In the genomic region with DNA sequence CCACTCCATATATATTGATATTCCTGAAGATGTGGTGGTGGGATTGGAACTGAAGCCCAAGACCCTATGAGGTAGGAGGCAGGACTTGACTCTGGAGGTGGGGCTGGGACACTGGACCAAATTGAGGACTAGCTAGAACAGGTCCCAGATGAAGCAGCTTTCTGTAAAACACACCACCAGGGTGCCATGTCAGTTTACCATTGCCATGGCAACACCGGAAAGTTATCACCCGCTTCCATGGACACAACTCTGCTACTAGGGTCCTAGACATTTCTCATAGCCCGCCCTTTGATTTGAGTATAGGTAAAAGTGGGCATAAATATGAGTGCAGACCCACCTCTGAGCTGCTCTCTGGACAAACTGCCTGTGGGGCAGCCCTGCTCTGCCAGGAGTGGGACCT, we compare ENCODE assay signal across 37 cellular contexts.
"Had no signal": no experiment of that assay in that cellular context is flagged by ENCODE, and none has a peak within 500 bp of the region (broad histone marks: within the 10 kb centered on the region; RNA-seq: fewer than 3 reads in every experiment).

No MANE protein-coding gene starts in this region.

- H3K9me3 Mint-ChIP-seq: activated CD4-positive, alpha-beta T cell treated with anti-CD3 and anti-CD28 coated beads, Interleukin-2, amount 10 ng/mL, durations not matched to agents 7 days and 5 days; activated naive CD4-positive, alpha-beta T cell treated with anti-CD3 and anti-CD28 coated beads for 36 hours; activated naive CD4-positive, alpha-beta T cell treated with anti-CD3 and anti-CD28 coated beads, Interleukin-2, amount 50 U/mL, for 72 hours; activated T-cell treated with anti-CD3 and anti-CD28 coated beads, Interleukin-2, amount 50 U/mL, for 4 hours; activated T-helper 1 cell treated with anti-CD3 and anti-CD28 coated beads, Interleukin-12 subunit alpha, Interleukin-12 subunit beta, Interleukin-2, Interleukin-4 antibody, amounts not matched to agents 30 ng/mL and 10 ng/mL and 1 ng/mL, durations not matched to agents 14 hours and 24 hours and 36 hours; T-helper 1 cell treated with Interleukin-12 subunit alpha and Interleukin-12 subunit beta and Interleukin-4 antibody, amounts not matched to agents 30 μg/mL and 1 μg/mL, for 36 hours; T-helper 2 cell treated with Interferon-gamma antibody and Interleukin-4, amounts not matched to agents 5 μg/mL and 100 μg/mL, for 36 hours had no signal

- H3K9me2 ChIP-seq: SK-N-SH had no signal

- H3K36me3 Mint-ChIP-seq: activated naive CD4-positive, alpha-beta T cell treated with anti-CD3 and anti-CD28 coated beads, Interleukin-2, amount 50 U/mL, for 72 hours had no signal

- H3K4me2 ChIP-seq: SK-N-SH had no signal

- FAIRE-seq: astrocyte, bronchial epithelial cell, TTC549 had no signal

- H3K27me3 ChIP-seq: adrenal gland, body of pancreas, Peyer's patch had no signal

- H3K36me3 ChIP-seq: adrenal gland, Peyer's patch, SJSA1 had no signal

- H3K4me1 ChIP-seq: adrenal gland, body of pancreas, Peyer's patch, SJSA1 had no signal

- H3K9ac ChIP-seq: SK-N-SH had no signal

- H3K4me3 ChIP-seq: adrenal gland, body of pancreas, Peyer's patch, SJSA1 had no signal

- DNase-seq: activated CD4-positive, alpha-beta T cell treated with anti-CD3 and anti-CD28 coated beads for 36 hours; activated CD4-positive, alpha-beta T cell treated with anti-CD3 and anti-CD28 coated beads, Interleukin-2, amount 10 ng/mL, durations not matched to agents 7 days and 5 days; activated CD4-positive, alpha-beta T cell treated with anti-CD3 and anti-CD28 coated beads, Interleukin-2, amount 50 U/mL, for 48 hours; activated CD8-positive, alpha-beta T cell treated with anti-CD3 and anti-CD28 coated beads, Interleukin-2, amount 10 ng/mL, durations not matched to agents 7 days and 5 days; activated gamma-delta T cell treated with Interleukin-2 at 50 U/mL for 16 hours; activated naive CD4-positive, alpha-beta T cell treated with anti-CD3 and anti-CD28 coated beads for 36 hours; activated T-cell treated with anti-CD3 and anti-CD28 coated beads for 4 hours; activated T-cell treated with anti-CD3 and anti-CD28 coated beads, Interleukin-2, amount 50 U/mL, for 4 hours; adrenal gland; body of pancreas; caudate nucleus; cerebellar nuclear complex; Karpas-422; NCI-H1048; NCI-H1105 treated with DMSO at 0.1 percent for 48 hours; NCI-H1436; NCI-H1694; NCI-H1930; NCI-H2081 treated with DMSO at 0.1 percent for 48 hours; NCI-H2171; NCI-H524; NCI-H69; NK-92 treated with Interleukin-12 subunit alpha and Interleukin-12 subunit beta, amount 100 ng/mL, for 24 hours; PC-3; Peyer's patch; RPMI8226; SHP77 treated with DMSO at 0.1 percent for 48 hours; SK-N-SH had no signal

- ATAC-seq: activated CD4-positive, alpha-beta T cell treated with anti-CD3 and anti-CD28 coated beads for 36 hours; activated CD4-positive, CD25-positive, alpha-beta regulatory T cell treated with anti-CD3 and anti-CD28 coated beads, Interleukin-2, amount 50 U/mL, for 24 hours; activated CD8-positive, alpha-beta T cell treated with anti-CD3 and anti-CD28 coated beads, Interleukin-2, amount 10 ng/mL, durations not matched to agents 7 days and 5 days; activated naive CD4-positive, alpha-beta T cell treated with anti-CD3 and anti-CD28 coated beads, Interleukin-2, amount 50 U/mL, for 72 hours; activated T-cell treated with anti-CD3 and anti-CD28 coated beads, Interleukin-2, amount 50 U/mL, for 4 hours; body of pancreas; PC-3 had no signal

- H3K4me1 Mint-ChIP-seq: activated CD4-positive, alpha-beta T cell treated with anti-CD3 and anti-CD28 coated beads for 36 hours; activated CD4-positive, alpha-beta T cell treated with anti-CD3 and anti-CD28 coated beads, Interleukin-2, amount 10 ng/mL, durations not matched to agents 7 days and 5 days had no signal

- H3K4me3 Mint-ChIP-seq: activated CD4-positive, alpha-beta T cell treated with anti-CD3 and anti-CD28 coated beads for 36 hours; activated CD4-positive, alpha-beta T cell treated with anti-CD3 and anti-CD28 coated beads, Interleukin-2, amount 10 ng/mL, durations not matched to agents 7 days and 5 days; activated CD8-positive, alpha-beta T cell treated with anti-CD3 and anti-CD28 coated beads, Interleukin-2, amount 10 ng/mL, durations not matched to agents 7 days and 5 days; activated naive CD4-positive, alpha-beta T cell treated with anti-CD3 and anti-CD28 coated beads for 36 hours; activated T-cell treated with anti-CD3 and anti-CD28 coated beads, Interleukin-2, amount 50 U/mL, for 4 hours; activated T-helper 1 cell treated with anti-CD3 and anti-CD28 coated beads, Interleukin-12 subunit alpha, Interleukin-12 subunit beta, Interleukin-2, Interleukin-4 antibody, amounts not matched to agents 30 ng/mL and 10 ng/mL and 1 ng/mL, durations not matched to agents 14 hours and 24 hours and 36 hours; T-helper 1 cell treated with Interleukin-12 subunit alpha and Interleukin-12 subunit beta and Interleukin-4 antibody, amounts not matched to agents 30 μg/mL and 1 μg/mL, for 36 hours; T-helper 2 cell treated with Interferon-gamma antibody and Interleukin-4, amounts not matched to agents 5 μg/mL and 100 μg/mL, for 36 hours had no signal

- H3K9me3 ChIP-seq: adrenal gland, body of pancreas, Peyer's patch, SJSA1, SK-N-SH had no signal

- H3K27ac Mint-ChIP-seq: activated CD4-positive, alpha-beta T cell treated with anti-CD3 and anti-CD28 coated beads for 36 hours; activated CD4-positive, alpha-beta T cell treated with anti-CD3 and anti-CD28 coated beads, Interleukin-2, amount 10 ng/mL, durations not matched to agents 7 days and 5 days; activated CD8-positive, alpha-beta T cell treated with anti-CD3 and anti-CD28 coated beads, Interleukin-2, amount 10 ng/mL, durations not matched to agents 7 days and 5 days; activated naive CD4-positive, alpha-beta T cell treated with anti-CD3 and anti-CD28 coated beads for 36 hours; activated naive CD4-positive, alpha-beta T cell treated with anti-CD3 and anti-CD28 coated beads, Interleukin-2, amount 50 U/mL, for 72 hours; activated T-helper 1 cell treated with anti-CD3 and anti-CD28 coated beads, Interleukin-12 subunit alpha, Interleukin-12 subunit beta, Interleukin-2, Interleukin-4 antibody, amounts not matched to agents 30 ng/mL and 10 ng/mL and 1 ng/mL, durations not matched to agents 14 hours and 24 hours and 36 hours; T-helper 1 cell treated with Interleukin-12 subunit alpha and Interleukin-12 subunit beta and Interleukin-4 antibody, amounts not matched to agents 30 μg/mL and 1 μg/mL, for 36 hours; T-helper 2 cell treated with Interferon-gamma antibody and Interleukin-4, amounts not matched to agents 5 μg/mL and 100 μg/mL, for 36 hours had no signal

- H3K27ac ChIP-seq: adrenal gland, body of pancreas, Peyer's patch, SJSA1 had no signal
